Comparison of ENCODE assay signal across 28 cellular contexts in the genomic region with DNA sequence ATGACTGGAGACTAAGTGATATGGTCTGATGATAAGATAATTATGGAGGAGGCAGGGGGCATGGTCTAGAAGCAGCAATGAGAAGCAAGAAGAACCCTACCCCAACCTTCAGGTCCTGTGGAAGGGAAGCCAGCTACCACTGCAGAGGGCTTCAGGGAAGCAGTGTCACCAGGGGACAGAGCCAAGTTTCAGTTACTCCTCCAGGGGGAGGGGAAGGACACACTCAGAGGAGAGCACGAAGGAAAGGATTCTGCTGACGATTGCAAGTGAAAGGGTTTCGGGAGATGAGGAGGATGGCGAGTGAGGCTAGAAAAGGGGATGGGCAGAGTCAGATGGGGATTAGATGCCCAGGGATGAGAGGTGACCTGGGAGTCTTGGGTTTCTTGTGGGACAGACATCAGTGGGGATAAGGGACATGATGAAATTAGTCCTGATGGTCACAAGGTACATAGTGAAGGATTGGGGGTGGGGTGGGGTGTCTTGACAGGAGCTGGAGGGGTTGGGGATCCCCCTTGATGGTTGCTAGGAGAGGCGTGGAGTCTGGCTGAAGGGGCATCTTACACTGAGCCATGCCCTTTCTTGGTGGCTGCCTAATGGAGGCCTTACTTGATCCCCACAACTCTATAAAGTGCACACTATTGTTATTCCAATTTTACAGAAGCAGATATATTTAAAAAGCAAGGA. TPM values are rescaled to one million over a fixed set of nuclear protein-coding genes. Genes with fewer than 3 reads are reported as not detected.
DNase-seq lines count a peak whose midpoint lies in the region; ATAC-seq, FAIRE-seq and TF ChIP-seq lines count a peak whose summit lies in the region.
"Had no signal": no experiment of that assay in that cellular context is flagged by ENCODE, and none has a peak within 500 bp of the region (broad histone marks: within the 10 kb centered on the region; RNA-seq: fewer than 3 reads in every experiment).

No MANE protein-coding gene starts in this region.

- no peak for TF ChIP-seq RAD21 in K562 (CRISPR knock-in tag; conservative IDR thresholded peaks at IDR 0.05 in 1 of 2, IDR thresholded peaks at IDR 0.05 in 1 of 2)

- peaks cover 5% of the 10 kb centered on the region for H3K27me3 Mint-ChIP-seq in T-helper 17 cell

- H3K4ac ChIP-seq in mesendoderm (ENCODE audit: low read depth, low read length), result peak overlapping the region; percentile 28

- H4K5ac ChIP-seq in mesendoderm (ENCODE audit: low read length), result no peak overlapping the region

- no peaks in the 10 kb centered on the region for H4K20me1 ChIP-seq in MM.1S (ENCODE audit: insufficient read depth, low read length)
- H4K20me1 ChIP-seq in K562 (replicated peaks; ENCODE audit: control insufficient read depth, insufficient read depth, low read length), result no peaks in the 10 kb centered on the region
- H4K20me1 ChIP-seq in osteoblast (ENCODE audit: insufficient read depth, low read length), result no peaks in the 10 kb centered on the region
- H4K20me1 ChIP-seq: BLaER1 had no signal

- H3K27ac ChIP-seq in MM.1S (ENCODE audit: low read length), result no peak overlapping the region
- no peak overlapping the region for H3K27ac ChIP-seq in K562 (ENCODE audit: extremely low read depth, low read depth, low read length)
- H3K27ac ChIP-seq in mesendoderm (ENCODE audit: low read depth, low read length), result no peak overlapping the region
- H3K27ac ChIP-seq in osteoblast (ENCODE audit: low read depth, low read length), result no peak overlapping the region
- H3K27ac ChIP-seq: BLaER1, pancreas, right atrium auricular region, SJSA1, upper lobe of left lung had no signal

- in situ Hi-C loops in K562 (cut with MboI), result no loop called here

- whole genome bisulfite sequencing in K562 (ENCODE audit: insufficient coverage, low coverage, missing lambda C conversion rate), result 3% methylated on average over 5 of the region's 5 CpGs
- no CpG with 5 or more reads among the region's 5 CpGs for WGBS in mesendoderm (ENCODE audit: extremely low coverage, insufficient coverage, low lambda C conversion rate)

- intact Hi-C loops in K562 (cut with micrococcal nuclease), result no loop called here

- peak overlapping the region; percentile 81 for H3K18ac ChIP-seq in mesendoderm (ENCODE audit: low read length)

- H3K9me2 ChIP-seq in MM.1S (replicated peaks; ENCODE audit: insufficient read depth, low read length), result no peaks in the 10 kb centered on the region

- H4K8ac ChIP-seq in mesendoderm (ENCODE audit: low read depth, low read length), result no peak overlapping the region

- H3K4me3 ChIP-seq in MM.1S (ENCODE audit: low read length), result no peak overlapping the region
- no peak overlapping the region for H3K4me3 ChIP-seq in K562
- no peak overlapping the region for H3K4me3 ChIP-seq in mesendoderm (ENCODE audit: low read length)
- H3K4me3 ChIP-seq in MG63, result no peak overlapping the region
- no peak overlapping the region for H3K4me3 ChIP-seq in osteoblast (ENCODE audit: insufficient read depth, low read length)
- H3K4me3 ChIP-seq: BLaER1, pancreas, right atrium auricular region, SJSA1, spleen, upper lobe of left lung had no signal

- H3K36me3 ChIP-seq in MM.1S (replicated peaks; ENCODE audit: insufficient read depth, low read length), result no peaks in the 10 kb centered on the region
- H3K36me3 ChIP-seq in K562 (ENCODE audit: control insufficient read depth, insufficient read depth, low read length), result no peaks in the 10 kb centered on the region
- H3K36me3 ChIP-seq in mesendoderm (ENCODE audit: control insufficient read depth, insufficient read depth, low read length), result no peaks in the 10 kb centered on the region
- no peaks in the 10 kb centered on the region for H3K36me3 ChIP-seq in MG63
- H3K36me3 ChIP-seq in osteoblast (ENCODE audit: insufficient read depth, low read length), result no peaks in the 10 kb centered on the region
- H3K36me3 ChIP-seq: BLaER1, pancreas, right atrium auricular region, SJSA1, spleen, upper lobe of left lung had no signal

- no peaks in the 10 kb centered on the region for H3K9me3 ChIP-seq in MM.1S (replicated peaks; ENCODE audit: insufficient read depth, low read length)
- H3K9me3 ChIP-seq in K562 (replicated peaks; ENCODE audit: control insufficient read depth, insufficient read depth, low read depth, low read length), result no peaks in the 10 kb centered on the region
- no peaks in the 10 kb centered on the region for H3K9me3 ChIP-seq in T-helper 17 cell (ENCODE audit: control insufficient read depth, low read length, poor library complexity, severe bottlenecking)
- no peaks in the 10 kb centered on the region for H3K9me3 ChIP-seq in MG63
- no peaks in the 10 kb centered on the region for H3K9me3 ChIP-seq in osteoblast (ENCODE audit: low read depth, low read length)
- H3K9me3 ChIP-seq: BLaER1, pancreas, right atrium auricular region, SJSA1, spleen, upper lobe of left lung had no signal

- no TSS peak for BruUV-seq in K562 (replicated peaks; lab: Mats Ljungman, UMichigan)

- no peak overlapping the region for H3K27ac Mint-ChIP-seq in T-helper 17 cell
- H3K27ac Mint-ChIP-seq: activated CD4-positive, alpha-beta T cell treated with anti-CD3 and anti-CD28 coated beads for 36 hours; activated naive CD8-positive, alpha-beta T cell treated with anti-CD3 and anti-CD28 coated beads, Interleukin-2, amount 10 ng/mL, durations not matched to agents 7 days and 5 days; dendritic cell treated with granulocyte-macrophage colony-stimulating factor and Interleukin-4, amounts not matched to agents 40 ng/mL and 50 ng/mL, for 4 days; natural killer cell had no signal

- POLR2A ChIA-PET in K562 (lab: Yijun Ruan, JAX), result interaction anchor here (0.6 kb wide), 2 partner anchors 15 to 32 kb away, joined by 3 to 4 read pairs; no protein-coding TSS in a partner anchor

- no peak for TF ChIP-seq EP300 in K562 (IDR thresholded peaks at IDR 0.05; ENCODE audit: low read length)

- H2AFZ ChIP-seq in MM.1S (ENCODE audit: low read length), result no peak overlapping the region
- H2AFZ ChIP-seq in K562 (ENCODE audit: low read depth, low read length), result no peak overlapping the region
- no peak overlapping the region for H2AFZ ChIP-seq in osteoblast (ENCODE audit: low read length)

- H2AK5ac ChIP-seq in mesendoderm (ENCODE audit: low read length), result peak overlapping the region; percentile 6

- H3K4me1 Mint-ChIP-seq in T-helper 17 cell, result peaks cover 8% of the 10 kb centered on the region

- peak overlapping the region; percentile 77 for H3K56ac ChIP-seq in mesendoderm (ENCODE audit: low read length)

- no peaks in the 10 kb centered on the region for H3K36me3 Mint-ChIP-seq in T-helper 17 cell (ENCODE audit: low read depth)
- H3K36me3 Mint-ChIP-seq: activated naive CD8-positive, alpha-beta T cell treated with anti-CD3 and anti-CD28 coated beads, Interleukin-2, amount 10 ng/mL, durations not matched to agents 7 days and 5 days; natural killer cell had no signal

- H3K4me1 ChIP-seq in MM.1S (ENCODE audit: low read length), result peaks cover 13% of the 10 kb centered on the region
- no peaks in the 10 kb centered on the region for H3K4me1 ChIP-seq in K562 (replicated peaks in 1 of 2; ENCODE audit: control insufficient read depth in 2 of 2, insufficient read depth in 2 of 2, low read length in 2 of 2)
- H3K4me1 ChIP-seq in mesendoderm (ENCODE audit: control insufficient read depth, low read depth, low read length), result peaks cover 24% of the 10 kb centered on the region
- H3K4me1 ChIP-seq in osteoblast (ENCODE audit: insufficient read depth, low read length), result no peaks in the 10 kb centered on the region
- H3K4me1 ChIP-seq: pancreas, right atrium auricular region, SJSA1 had no signal

- 0 out of 2 replicates have a peak, but pooled peaks cover 5% of the 10 kb centered on the region for H3F3A ChIP-seq in MM.1S (ENCODE audit: insufficient read depth, low read length)

- ATAC-seq in K562 (no peak), T-helper 17 cell (no peak), HG03045 (IDR thresholded peaks at IDR 0.05; ENCODE audit: unreplicated experiment) (no peak)
- ATAC-seq: activated CD4-positive, alpha-beta T cell treated with anti-CD3 and anti-CD28 coated beads for 36 hours; natural killer cell; pancreas had no signal

- H3K9ac ChIP-seq in MM.1S (ENCODE audit: low read length) (no peak overlapping the region), K562 (ENCODE audit: insufficient read depth in 1 of 2, low read depth in 2 of 2, low read length in 2 of 2) (no peak overlapping the region), mesendoderm (ENCODE audit: low read length) (no peak overlapping the region)
- H3K9ac ChIP-seq: BLaER1 had no signal

- no peaks in the 10 kb centered on the region for H3K79me1 ChIP-seq in mesendoderm (ENCODE audit: low read length)

- no peaks in the 10 kb centered on the region for H3K79me2 ChIP-seq in MM.1S (ENCODE audit: low read length)
- H3K79me2 ChIP-seq in K562 (ENCODE audit: control insufficient read depth, insufficient read depth, low read length), result no peaks in the 10 kb centered on the region
- no peaks in the 10 kb centered on the region for H3K79me2 ChIP-seq in mesendoderm (ENCODE audit: control insufficient read depth, insufficient read depth, low read length)
- no peaks in the 10 kb centered on the region for H3K79me2 ChIP-seq in osteoblast (ENCODE audit: insufficient read depth, low read length)

- peak overlapping the region; percentile 95 for H2BK120ac ChIP-seq in mesendoderm (ENCODE audit: low read depth, low read length)

- no peak overlapping the region for H3K23ac ChIP-seq in mesendoderm (ENCODE audit: low read length)

- peak overlapping the region; percentile 49 for H2BK5ac ChIP-seq in mesendoderm (ENCODE audit: low read length)

- H3K27me3 ChIP-seq in MM.1S (replicated peaks; ENCODE audit: insufficient read depth, low read length) (no peaks in the 10 kb centered on the region), K562 (ENCODE audit: control insufficient read depth in 2 of 2, insufficient read depth in 2 of 2, low read length in 2 of 2) (peaks cover 5 to 9% of the 10 kb centered on the region in 2 experiments; a peak in 3 of 5 replicates), mesendoderm (ENCODE audit: insufficient read depth, low read length, poor library complexity) (no peaks in the 10 kb centered on the region), MG63 (no peaks in the 10 kb centered on the region), osteoblast (ENCODE audit: insufficient read depth, low read length) (peaks cover 4% of the 10 kb centered on the region)
- H3K27me3 ChIP-seq: BLaER1, pancreas, right atrium auricular region, SJSA1, spleen, upper lobe of left lung had no signal

- H3K4me2 ChIP-seq in MM.1S (ENCODE audit: low read depth, low read length), result peak overlapping the region; percentile 19
- H3K4me2 ChIP-seq in K562 (ENCODE audit: insufficient read depth, low read length), result no peak overlapping the region
- no peak overlapping the region for H3K4me2 ChIP-seq in mesendoderm (ENCODE audit: low read length)
- no peak overlapping the region for H3K4me2 ChIP-seq in osteoblast (ENCODE audit: insufficient read depth, low read length)
- H3K4me2 ChIP-seq: BLaER1 had no signal

- no peak for TF ChIP-seq CTCF in MM.1S (IDR thresholded peaks at IDR 0.05; ENCODE audit: low read length)
- no peak for TF ChIP-seq CTCF in K562 (IDR thresholded peaks at IDR 0.05 in 2 of 3, conservative IDR thresholded peaks at IDR 0.05 in 1 of 3; ENCODE audit: insufficient read depth in 2 of 3, low read depth in 1 of 3, low read length in 3 of 3)
- TF ChIP-seq CTCF in osteoblast (IDR thresholded peaks at IDR 0.05; ENCODE audit: extremely low read depth, low read depth, low read length), result no peak

- no peak overlapping the region for H3K4me3 Mint-ChIP-seq in T-helper 17 cell
- H3K4me3 Mint-ChIP-seq: activated CD4-positive, alpha-beta T cell treated with anti-CD3 and anti-CD28 coated beads for 36 hours; activated naive CD8-positive, alpha-beta T cell treated with anti-CD3 and anti-CD28 coated beads, Interleukin-2, amount 10 ng/mL, durations not matched to agents 7 days and 5 days; dendritic cell treated with granulocyte-macrophage colony-stimulating factor and Interleukin-4, amounts not matched to agents 40 ng/mL and 50 ng/mL, for 4 days; natural killer cell had no signal

- no peak for FAIRE-seq in K562 (lab: Jason Lieb, UNC)
- FAIRE-seq: astrocyte, kidney, pancreas had no signal

- CTCF ChIA-PET in K562 (lab: Yijun Ruan, JAX; ENCODE audit: low intra/inter-chr PET ratio), result interaction anchor here (1.2 kb wide), 1 partner anchor 326 kb away, joined by 3 read pairs; no protein-coding TSS in a partner anchor

- peak overlapping the region; percentile 47 for H2BK15ac ChIP-seq in mesendoderm (replicated peaks; ENCODE audit: low read depth)

- no peaks in the 10 kb centered on the region for H3K9me1 ChIP-seq in K562 (ENCODE audit: control insufficient read depth, insufficient read depth, low read length)

- no peak for TF ChIP-seq POLR2A in K562 (conservative IDR thresholded peaks at IDR 0.05)

- DNase-seq in CD1c-positive myeloid dendritic cell (ENCODE audit: extremely low spot score), result peak; percentile 10
- peak; percentile 62 for DNase-seq in MM.1S
- DNase-seq in K562 (ENCODE audit: extremely low read depth in 1 of 4, low spot score in 3 of 4), result no peak
- DNase-seq in mesendoderm, result peak; percentile 47
- DNase-seq in T-helper 17 cell, result no peak
- no peak for DNase-seq in MG63
- no peak for DNase-seq in osteoblast (ENCODE audit: insufficient read length, low spot score, missing footprints)
- DNase-seq: ACHN; activated CD4-positive, alpha-beta T cell treated with anti-CD3 and anti-CD28 coated beads for 36 hours; activated effector memory CD4-positive, alpha-beta T cell treated with anti-CD3 and anti-CD28 coated beads, Interleukin-2, amount 50 U/mL, for 16 hours; activated naive CD8-positive, alpha-beta T cell treated with anti-CD3 and anti-CD28 coated beads, Interleukin-2, amount 10 ng/mL, durations not matched to agents 7 days and 5 days; activated T-cell treated with anti-CD3 and anti-CD28 coated beads for 4 hours; COR-L47; H7; IMR-90; kidney; natural killer cell; NCI-H2029; NCI-H526 treated with DMSO at 0.1 percent for 48 hours; pancreas; spleen; upper lobe of left lung had no signal

RNA-seq across cellular contexts. Expression of gene TIGD4, which starts 45.4 kb away (rescaled TPM):
- total RNA-seq in K562 (2011; cell fraction: chromatin; rRNA removed; ENCODE audit: low replicate concordance), result 0.12 and 0.90 TPM in 2 replicates
- total RNA-seq in K562 (2011; cell fraction: nucleolus; rRNA removed), result 0.13 and 0.17 TPM in 2 replicates
- total RNA-seq in K562 (2011; cell fraction: nucleoplasm; rRNA removed), result 0.15 and 0.46 TPM in 2 replicates
- total RNA-seq in K562 (2014; rRNA removed), result 0.18 and 0.20 TPM in 2 replicates
- 0.25 and 0.35 TPM in 2 replicates for total RNA-seq in K562 (2014; rRNA removed; fragmentation: Illumina TruSeq; extraction: Trizol)
- total RNA-seq in K562 (2015; rRNA removed; fragmentation: Illumina TruSeq; extraction: Trizol), result 0.11 and 0.14 TPM in 2 replicates
- 0.11 and 0.25 TPM in 2 replicates for total RNA-seq in K562 (2021)
- polyA plus RNA-seq in K562 (2011; rRNA removed), result 0.09 and 0.22 TPM in 2 replicates
- polyA plus RNA-seq in K562 (2011; cell fraction: cytosol; rRNA removed), result 0.03 and 0.04 TPM in 2 replicates
- polyA plus RNA-seq in K562 (2011; cell fraction: nucleus; rRNA removed), result 0.13 and 0.18 TPM in 2 replicates
- 0.17 and 0.35 TPM in 2 replicates for polyA plus RNA-seq in K562 (2012)
- polyA plus RNA-seq in K562 (2014; fragmentation: Illumina TruSeq; extraction: Trizol), result 0.07 and 0.21 TPM in 2 replicates
- polyA plus RNA-seq in K562 (2014; fragmentation: Nextera tagmentation; extraction: Ambion mirVana), result under 1 TPM; 0.07 to 0.10 TPM
- polyA plus RNA-seq in K562 (2014; rRNA removed), result 0.24 and 0.28 TPM in 2 replicates
- 0.06 and 0.35 TPM in 2 replicates for polyA minus RNA-seq in K562 (2011; rRNA and poly(A)+ RNA removed)
- not detected in 2 replicates for polyA minus RNA-seq in K562 (2011; cell fraction: cytosol; rRNA and poly(A)+ RNA removed)
- polyA minus RNA-seq in K562 (2011; cell fraction: nucleus; rRNA and poly(A)+ RNA removed), result 0.13 TPM in 1 of 2 replicates, not detected in the other
- polyA plus RNA-seq in mesendoderm (2013, experiment 1 of 2), result 1.7 TPM
- polyA plus RNA-seq in mesendoderm (2013, experiment 2 of 2), result 1.8 TPM
- total RNA-seq in T-helper 17 cell, result under 1 TPM; 0.13 to 0.40 TPM
- total RNA-seq in MG63 (2014; rRNA removed; shearing (Covaris generic); ENCODE audit: low replicate concordance), result 0.07 and 0.15 TPM in 2 replicates
- 0.29 and 0.36 TPM in 2 replicates for total RNA-seq in osteoblast
- total RNA-seq: IMR-90, natural killer cell had no signal

RNA-seq across cellular contexts. Expression of gene ARFIP1, which starts 45.6 kb away (rescaled TPM):
- total RNA-seq in K562 (2011; cell fraction: chromatin; rRNA removed; ENCODE audit: low replicate concordance), result 8.1 and 20.8 TPM in 2 replicates
- 7.6 and 8.0 TPM in 2 replicates for total RNA-seq in K562 (2011; cell fraction: nucleolus; rRNA removed)
- total RNA-seq in K562 (2011; cell fraction: nucleoplasm; rRNA removed), result 14.6 and 17.5 TPM in 2 replicates
- 21.0 and 21.8 TPM in 2 replicates for total RNA-seq in K562 (2014; rRNA removed)
- total RNA-seq in K562 (2014; rRNA removed; fragmentation: Illumina TruSeq; extraction: Trizol), result 25.1 and 26.6 TPM in 2 replicates
- total RNA-seq in K562 (2015; rRNA removed; fragmentation: Illumina TruSeq; extraction: Trizol), result 22.2 and 23.7 TPM in 2 replicates
- total RNA-seq in K562 (2021), result 20.9 and 21.5 TPM in 2 replicates
- polyA plus RNA-seq in K562 (2011; rRNA removed), result 10.9 and 19.8 TPM in 2 replicates
- 3.1 and 7.1 TPM in 2 replicates for polyA plus RNA-seq in K562 (2011; cell fraction: cytosol; rRNA removed)
- polyA plus RNA-seq in K562 (2011; cell fraction: nucleus; rRNA removed), result 3.9 and 5.7 TPM in 2 replicates
- 19.5 and 19.9 TPM in 2 replicates for polyA plus RNA-seq in K562 (2012)
- polyA plus RNA-seq in K562 (2014; fragmentation: Illumina TruSeq; extraction: Trizol), result 14.1 and 18.5 TPM in 2 replicates
- polyA plus RNA-seq in K562 (2014; fragmentation: Nextera tagmentation; extraction: Ambion mirVana), result 10 to 100 TPM; 19.9 to 22.9 TPM
- polyA plus RNA-seq in K562 (2014; rRNA removed), result 14.1 and 20.8 TPM in 2 replicates
- polyA minus RNA-seq in K562 (2011; rRNA and poly(A)+ RNA removed), result 24.6 and 25.9 TPM in 2 replicates
- polyA minus RNA-seq in K562 (2011; cell fraction: cytosol; rRNA and poly(A)+ RNA removed), result 12.2 and 15.3 TPM in 2 replicates
- polyA minus RNA-seq in K562 (2011; cell fraction: nucleus; rRNA and poly(A)+ RNA removed), result 11.3 and 17.5 TPM in 2 replicates
- polyA plus RNA-seq in mesendoderm (2013, experiment 1 of 2), result 70.9 TPM
- polyA plus RNA-seq in mesendoderm (2013, experiment 2 of 2), result 69.2 TPM
- total RNA-seq in T-helper 17 cell, result 10 to 100 TPM in 1 of 2 donors, 1 to 10 TPM in 1; 6.1 to 14.3 TPM
- total RNA-seq in MG63 (2014; rRNA removed; shearing (Covaris generic); ENCODE audit: low replicate concordance), result 16.6 and 23.2 TPM in 2 replicates
- total RNA-seq in osteoblast, result 38.7 and 42.4 TPM in 2 replicates

RNA-seq across cellular contexts. Expression of gene TMEM154, which starts 54.4 kb away (rescaled TPM):
- 0.30 and 0.39 TPM in 2 replicates for total RNA-seq in K562 (2011; cell fraction: chromatin; rRNA removed; ENCODE audit: low replicate concordance)
- total RNA-seq in K562 (2011; cell fraction: nucleolus; rRNA removed), result 0.13 TPM in 1 of 2 replicates, not detected in the other
- 0.07 and 0.08 TPM in 2 replicates for total RNA-seq in K562 (2011; cell fraction: nucleoplasm; rRNA removed)
- total RNA-seq in K562 (2014; rRNA removed) (0.27 and 2.1 TPM in 2 replicates), K562 (2014; rRNA removed; fragmentation: Illumina TruSeq; extraction: Trizol) (1.8 and 2.4 TPM in 2 replicates), K562 (2015; rRNA removed; fragmentation: Illumina TruSeq; extraction: Trizol) (1.6 and 2.0 TPM in 2 replicates), K562 (2021) (1.6 and 2.0 TPM in 2 replicates), T-helper 17 cell (10 to 100 TPM; 25.1 to 25.2 TPM), osteoblast (1.8 and 2.9 TPM in 2 replicates)
- polyA plus RNA-seq in K562 (2011; rRNA removed) (0.04 and 0.13 TPM in 2 replicates), K562 (2014; fragmentation: Illumina TruSeq; extraction: Trizol) (0.58 and 0.96 TPM in 2 replicates), K562 (2014; fragmentation: Nextera tagmentation; extraction: Ambion mirVana) (under 1 TPM; 0.38 to 0.73 TPM), K562 (2014; rRNA removed) (0.56 and 1.6 TPM in 2 replicates)
- under 0.01 and 0.04 TPM in 2 replicates for polyA plus RNA-seq in K562 (2011; cell fraction: cytosol; rRNA removed)
- 0.01 TPM in 2 replicates for polyA plus RNA-seq in K562 (2011; cell fraction: nucleus; rRNA removed)
- 1.1 and 25.7 TPM in 2 replicates for polyA plus RNA-seq in K562 (2012)
- polyA minus RNA-seq in K562 (2011; rRNA and poly(A)+ RNA removed), result 0.06 and 0.11 TPM in 2 replicates
- not detected in 2 replicates for polyA minus RNA-seq in K562 (2011; cell fraction: cytosol; rRNA and poly(A)+ RNA removed)
- under 0.01 and 0.13 TPM in 2 replicates for polyA minus RNA-seq in K562 (2011; cell fraction: nucleus; rRNA and poly(A)+ RNA removed)
- polyA plus RNA-seq in mesendoderm (2013, experiment 1 of 2), result 12.8 TPM
- 11.9 TPM for polyA plus RNA-seq in mesendoderm (2013, experiment 2 of 2)
- total RNA-seq in MG63 (2014; rRNA removed; shearing (Covaris generic); ENCODE audit: low replicate concordance), result 0.25 and 1.8 TPM in 2 replicates

Comparison
In these comparisons a context has a peak if more than half of its experiments do, and no peak if none do; other contexts are left out.
1. DNase-seq: peak in CD1c-positive myeloid dendritic cell (single experiment), MM.1S (single experiment) and mesendoderm (single experiment); none in K562 (0 of 4), T-helper 17 cell (0 of 3), MG63 (single experiment) and osteoblast (single experiment).